ENCODE assay signal across 30 cellular contexts in the genomic region with DNA sequence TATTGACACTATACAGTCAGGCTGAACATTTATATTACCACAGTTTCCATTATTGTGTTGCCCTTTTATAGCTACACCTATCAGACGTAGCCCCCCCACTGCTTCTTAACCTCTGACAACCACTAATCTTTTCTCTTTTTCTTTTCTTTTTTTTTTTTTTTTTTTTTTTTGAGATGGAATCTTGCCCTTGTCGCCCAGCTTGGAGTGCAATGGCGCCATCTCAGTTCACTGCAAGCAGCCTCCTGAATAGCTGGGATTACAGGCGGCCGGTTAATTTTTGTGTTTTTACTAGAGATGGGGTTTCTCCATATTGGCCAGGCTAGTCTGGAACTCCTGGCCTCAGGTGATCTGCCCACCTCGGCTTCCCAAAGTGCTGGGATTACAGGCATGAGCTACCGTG.
A peak's percentile ranks its signal among the peaks of the same experiment; 100 is the strongest.
DNase-seq lines count a peak whose midpoint lies in the region; ATAC-seq and TF ChIP-seq lines count a peak whose summit lies in the region.
"Had no signal": no experiment of that assay in that cellular context is flagged by ENCODE, and none has a peak within 500 bp of the region (broad histone marks: within the 10 kb centered on the region; RNA-seq: fewer than 3 reads in every experiment).

No MANE protein-coding gene starts in this region.

- H3K4me2 ChIP-seq in SK-N-SH, result no peak overlapping the region
- H3K4me2 ChIP-seq: smooth muscle cell had no signal

- H3K9me3 ChIP-seq in SK-N-SH, result no peaks in the 10 kb centered on the region
- no peaks in the 10 kb centered on the region for H3K9me3 ChIP-seq in NT2/D1 (ENCODE audit: insufficient read depth, low read length)
- H3K9me3 ChIP-seq: MG63, testis had no signal

- H3K9me3 Mint-ChIP-seq in type B pancreatic cell, result no peaks in the 10 kb centered on the region

- H3K4me3 Mint-ChIP-seq in type B pancreatic cell, result no peak overlapping the region
- H3K4me3 Mint-ChIP-seq: activated naive CD8-positive, alpha-beta T cell had no signal

- TF ChIP-seq CTCF in SK-N-SH (IDR thresholded peaks at IDR 0.05) (peak; percentile 23; the same call in 1 of the 2 replicates), choroid plexus epithelial cell (conservative IDR thresholded peaks at IDR 0.05; ENCODE audit: low read depth, low read length) (peak; percentile 27), type B pancreatic cell (conservative IDR thresholded peaks at IDR 0.05) (peak; percentile 16)

- TF ChIP-seq RAD21 in SK-N-SH (IDR thresholded peaks at IDR 0.05; ENCODE audit: low read length), result no peak; the same call in 1 of the 2 replicates

- POLR2A ChIA-PET in SK-N-SH (lab: Yijun Ruan, JAX), result no interaction called here

- H3K4me1 ChIP-seq in SK-N-SH (ENCODE audit: control insufficient read depth in 1 of 2, insufficient read depth in 2 of 2, low read depth in 1 of 2, low read length in 1 of 2) (no peaks in the 10 kb centered on the region; a peak in 1 of 4 replicates), NT2/D1 (ENCODE audit: insufficient read depth, insufficient read length) (no peaks in the 10 kb centered on the region)
- H3K4me1 ChIP-seq: testis had no signal

- 96% methylated on average over 7 of the region's 7 CpGs for WGBS in SK-N-SH (ENCODE audit: low lambda C conversion rate)

- no peak overlapping the region for H3K27ac Mint-ChIP-seq in type B pancreatic cell
- H3K27ac Mint-ChIP-seq: activated naive CD8-positive, alpha-beta T cell had no signal

- DNase-seq in SK-N-SH, result no peak
- peak; percentile 16 for DNase-seq in NT2/D1 (ENCODE audit: low read depth, low spot score)
- DNase-seq in choroid plexus epithelial cell (ENCODE audit: low read depth), result peak; percentile 13
- DNase-seq in type B pancreatic cell (ENCODE audit: extremely low spot score, unreplicated experiment), result no peak
- DNase-seq in mucosa of gallbladder (ENCODE audit: low spot score), result no peak
- no peak for DNase-seq in COLO829 (ENCODE audit: low spot score)
- DNase-seq: 8988T; activated CD4-positive, alpha-beta T cell treated with anti-CD3 and anti-CD28 coated beads for 48 hours; activated effector memory CD4-positive, alpha-beta T cell treated with anti-CD3 and anti-CD28 coated beads, Interleukin-2, amount 50 U/mL, for 16 hours; activated T-cell treated with anti-CD3 and anti-CD28 coated beads, Interleukin-2, amount 50 U/mL, for 1 hour; anterior cingulate cortex; effector CD8-positive, alpha-beta T cell; left ventricle myocardium superior; MG63; NCI-H1930; NCI-H2227 treated with DMSO at 0.1 percent for 48 hours; NCI-H526 treated with DMSO at 0.1 percent for 48 hours; posterior cingulate gyrus; right cardiac atrium; Right ventricle myocardium superior; stimulated activated naive CD8-positive, alpha-beta T cell treated with anti-CD3 and anti-CD28 coated beads, Interleukin-15, Interleukin-2, amounts not matched to agents 100 U/mL and 50 U/mL, for 24 hours; testis had no signal

- CTCF ChIA-PET in SK-N-SH (lab: Yijun Ruan, JAX), result interaction anchor here (0.9 kb wide), 1 partner anchor 14 kb away, joined by 4 read pairs; no protein-coding TSS in a partner anchor

- H4K20me1 ChIP-seq in SK-N-SH (ENCODE audit: insufficient read depth), result no peaks in the 10 kb centered on the region

- H3K36me3 ChIP-seq in SK-N-SH (replicated peaks in 1 of 2; ENCODE audit: control insufficient read depth in 1 of 2, insufficient read depth in 2 of 2, low read length in 1 of 2), result peaks cover 20 to 83% of the 10 kb centered on the region in 2 experiments
- H3K36me3 ChIP-seq in NT2/D1 (ENCODE audit: insufficient read depth, insufficient read length, low read length), result peaks cover 74% of the 10 kb centered on the region
- H3K36me3 ChIP-seq: MG63 had no signal

- H2AFZ ChIP-seq in SK-N-SH (ENCODE audit: low read depth), result no peak overlapping the region

- TF ChIP-seq EP300 in SK-N-SH (IDR thresholded peaks at IDR 0.05; ENCODE audit: borderline replicate concordance in 1 of 2, low read depth in 1 of 2, low read length in 1 of 2), result no peak

- H3K4me3 ChIP-seq in SK-N-SH (ENCODE audit: low read depth in 2 of 2, low read length in 1 of 2) (no peak overlapping the region), NT2/D1 (ENCODE audit: insufficient read length, low read depth) (no peak overlapping the region), choroid plexus epithelial cell (ENCODE audit: low read depth, low read length) (no peak overlapping the region)
- H3K4me3 ChIP-seq: cardiac muscle cell, coronary artery, MG63, smooth muscle cell, testis had no signal

- no peak overlapping the region for H3K27ac ChIP-seq in SK-N-SH (ENCODE audit: low read depth in 2 of 2, low read length in 1 of 2)
- H3K27ac ChIP-seq: cardiac muscle cell, coronary artery, epithelial cell of prostate, testis had no signal

- H3K27me3 Mint-ChIP-seq in type B pancreatic cell, result no peaks in the 10 kb centered on the region
- H3K27me3 Mint-ChIP-seq: activated naive CD8-positive, alpha-beta T cell had no signal

- peaks cover 13% of the 10 kb centered on the region for H3F3A ChIP-seq in SK-N-SH (replicated peaks; ENCODE audit: insufficient read depth)

- H3K4me1 Mint-ChIP-seq in type B pancreatic cell (ENCODE audit: unreplicated experiment), result no peaks in the 10 kb centered on the region

- no peaks in the 10 kb centered on the region for H3K9me2 ChIP-seq in SK-N-SH

- ATAC-seq in SK-N-SH treated with all-trans-retinoic acid at 6 μM for 48 hours (no peak), HG02884 (IDR thresholded peaks at IDR 0.05; ENCODE audit: unreplicated experiment) (no peak)
- ATAC-seq: left ventricle myocardium superior; Panc1; right cardiac atrium; stimulated activated naive CD8-positive, alpha-beta T cell treated with anti-CD3 and anti-CD28 coated beads, Interleukin-15, Interleukin-2, amounts not matched to agents 100 U/mL and 50 U/mL, for 24 hours had no signal

- H3K27me3 ChIP-seq in SK-N-SH (ENCODE audit: insufficient read depth), result no peaks in the 10 kb centered on the region
- H3K27me3 ChIP-seq in NT2/D1 (ENCODE audit: insufficient read depth, insufficient read length), result no peaks in the 10 kb centered on the region
- H3K27me3 ChIP-seq: cardiac muscle cell, MG63, testis had no signal

- H3K36me3 Mint-ChIP-seq in type B pancreatic cell, result peaks cover 17% of the 10 kb centered on the region
- H3K36me3 Mint-ChIP-seq: activated naive CD8-positive, alpha-beta T cell had no signal

- peaks cover 61% of the 10 kb centered on the region for H3K79me2 ChIP-seq in SK-N-SH (ENCODE audit: insufficient read depth)

- H3K9ac ChIP-seq in SK-N-SH (no peak overlapping the region), NT2/D1 (ENCODE audit: insufficient read length, low read depth) (no peak overlapping the region)

TF ChIP-seq in SK-N-SH, 30 proteins besides CTCF, POLR2A, EP300 and RAD21 (continues in another document):
- TF ChIP-seq, protein P1, sequence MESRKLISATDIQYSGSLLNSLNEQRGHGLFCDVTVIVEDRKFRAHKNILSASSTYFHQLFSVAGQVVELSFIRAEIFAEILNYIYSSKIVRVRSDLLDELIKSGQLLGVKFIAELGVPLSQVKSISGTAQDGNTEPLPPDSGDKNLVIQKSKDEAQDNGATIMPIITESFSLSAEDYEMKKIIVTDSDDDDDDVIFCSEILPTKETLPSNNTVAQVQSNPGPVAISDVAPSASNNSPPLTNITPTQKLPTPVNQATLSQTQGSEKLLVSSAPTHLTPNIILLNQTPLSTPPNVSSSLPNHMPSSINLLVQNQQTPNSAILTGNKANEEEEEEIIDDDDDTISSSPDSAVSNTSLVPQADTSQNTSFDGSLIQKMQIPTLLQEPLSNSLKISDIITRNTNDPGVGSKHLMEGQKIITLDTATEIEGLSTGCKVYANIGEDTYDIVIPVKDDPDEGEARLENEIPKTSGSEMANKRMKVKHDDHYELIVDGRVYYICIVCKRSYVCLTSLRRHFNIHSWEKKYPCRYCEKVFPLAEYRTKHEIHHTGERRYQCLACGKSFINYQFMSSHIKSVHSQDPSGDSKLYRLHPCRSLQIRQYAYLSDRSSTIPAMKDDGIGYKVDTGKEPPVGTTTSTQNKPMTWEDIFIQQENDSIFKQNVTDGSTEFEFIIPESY (IDR thresholded peaks at IDR 0.05; ENCODE audit: borderline replicate concordance, low read depth), result no peak
- TF ChIP-seq RXRA (IDR thresholded peaks at IDR 0.05; ENCODE audit: borderline replicate concordance, low read depth), result no peak
- no peak for TF ChIP-seq NRF1 (IDR thresholded peaks at IDR 0.05; ENCODE audit: low read depth, low read length)
- no peak for TF ChIP-seq NFIC (IDR thresholded peaks at IDR 0.05; ENCODE audit: borderline replicate concordance)
- TF ChIP-seq RFX5 (IDR thresholded peaks at IDR 0.05; ENCODE audit: low read length), result no peak
- TF ChIP-seq JUND (IDR thresholded peaks at IDR 0.05), result no peak
- TF ChIP-seq FOSL2 (IDR thresholded peaks at IDR 0.05; ENCODE audit: borderline replicate concordance, low read depth), result no peak
- TF ChIP-seq SIN3A (IDR thresholded peaks at IDR 0.05; ENCODE audit: borderline replicate concordance, low read depth, low read length), result no peak

TF ChIP-seq in SK-N-SH treated with all-trans-retinoic acid at 6 μM for 48 hours, 23 proteins besides CTCF, POLR2A, EP300 and RAD21 (continues in another document):
- TF ChIP-seq ZNF8 (CRISPR knock-in tag; IDR thresholded peaks at IDR 0.05) (no peak), PPARA (CRISPR knock-in tag; IDR thresholded peaks at IDR 0.05; ENCODE audit: borderline replicate concordance) (no peak)
- TF ChIP-seq, protein P2, sequence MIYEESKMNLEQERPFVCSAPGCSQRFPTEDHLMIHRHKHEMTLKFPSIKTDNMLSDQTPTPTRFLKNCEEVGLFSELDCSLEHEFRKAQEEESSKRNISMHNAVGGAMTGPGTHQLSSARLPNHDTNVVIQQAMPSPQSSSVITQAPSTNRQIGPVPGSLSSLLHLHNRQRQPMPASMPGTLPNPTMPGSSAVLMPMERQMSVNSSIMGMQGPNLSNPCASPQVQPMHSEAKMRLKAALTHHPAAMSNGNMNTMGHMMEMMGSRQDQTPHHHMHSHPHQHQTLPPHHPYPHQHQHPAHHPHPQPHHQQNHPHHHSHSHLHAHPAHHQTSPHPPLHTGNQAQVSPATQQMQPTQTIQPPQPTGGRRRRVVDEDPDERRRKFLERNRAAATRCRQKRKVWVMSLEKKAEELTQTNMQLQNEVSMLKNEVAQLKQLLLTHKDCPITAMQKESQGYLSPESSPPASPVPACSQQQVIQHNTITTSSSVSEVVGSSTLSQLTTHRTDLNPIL (CRISPR knock-in tag; IDR thresholded peaks at IDR 0.05; ENCODE audit: low read depth), result no peak

Comparison
In these comparisons a context has a peak if more than half of its experiments do, and no peak if none do; other contexts are left out.
1. DNase-seq: peak in NT2/D1 (single experiment) and choroid plexus epithelial cell (single experiment); none in SK-N-SH (single experiment), type B pancreatic cell (single experiment), mucosa of gallbladder (single experiment) and COLO829 (single experiment).
2. Peak in every context shown above with its lines, with median percentiles within 50 percentile points of each other: CTCF ChIP-seq.